Comparison of ENCODE assay signal across 17 cellular contexts in genomic region chr5:146427619-146427997, GRCh38.
"Had no signal": no experiment of that assay in that cellular context is flagged by ENCODE, and none has a peak within 500 bp of the region (broad histone marks: within the 10 kb centered on the region; RNA-seq: fewer than 3 reads in every experiment).

No MANE protein-coding gene starts in this region.

- H3K9me3 ChIP-seq: esophagus squamous epithelium, gastroesophageal sphincter, spleen, testis, vagina had no signal

- H3K9me3 Mint-ChIP-seq: activated naive CD8-positive, alpha-beta T cell treated with anti-CD3 and anti-CD28 coated beads, Interleukin-2, amount 50 U/mL, for 24 hours; activated T-cell treated with anti-CD3 and anti-CD28 coated beads, Interleukin-2, amount 50 U/mL, for 72 hours; endodermal cell; nephron; type B pancreatic cell had no signal

- DNase-seq: activated effector memory CD4-positive, alpha-beta T cell treated with anti-CD3 and anti-CD28 coated beads, Interleukin-2, amount 50 U/mL, for 16 hours; activated naive CD4-positive, alpha-beta T cell treated with anti-CD3 and anti-CD28 coated beads, Interleukin-2, amount 50 U/mL, for 16 hours; activated naive CD8-positive, alpha-beta T cell treated with anti-CD3 and anti-CD28 coated beads, Interleukin-2, amount 50 U/mL, for 24 hours; cortex of kidney; endodermal cell; esophagus squamous epithelium; left cardiac atrium; spleen; stimulated activated CD4-positive, alpha-beta T cell treated with anti-CD3 and anti-CD28 coated beads, Interleukin-4, amount 100 ng/mL, for 1 hour; testis had no signal

- H3K36me3 ChIP-seq: cardiac muscle cell, esophagus squamous epithelium, gastroesophageal sphincter, spleen, vagina had no signal

- H3K4me1 Mint-ChIP-seq: endodermal cell had no signal

- H3K27ac Mint-ChIP-seq: activated naive CD8-positive, alpha-beta T cell treated with anti-CD3 and anti-CD28 coated beads, Interleukin-2, amount 50 U/mL, for 24 hours; activated T-cell treated with anti-CD3 and anti-CD28 coated beads, Interleukin-2, amount 50 U/mL, for 72 hours; endodermal cell; nephron; progenitor cell of endocrine pancreas; type B pancreatic cell had no signal

- H3K27me3 ChIP-seq: testis, vagina had no signal

- H3K36me3 Mint-ChIP-seq: type B pancreatic cell had no signal

- ATAC-seq: activated naive CD8-positive, alpha-beta T cell treated with anti-CD3 and anti-CD28 coated beads, Interleukin-2, amount 50 U/mL, for 24 hours had no signal

- H3K4me3 ChIP-seq: cardiac muscle cell, esophagus squamous epithelium, gastroesophageal sphincter, spleen, testis, vagina had no signal

- H3K27ac ChIP-seq: cardiac muscle cell, esophagus squamous epithelium, gastroesophageal sphincter, spleen, testis, vagina had no signal

- H3K4me3 Mint-ChIP-seq: activated naive CD8-positive, alpha-beta T cell treated with anti-CD3 and anti-CD28 coated beads, Interleukin-2, amount 50 U/mL, for 24 hours; activated T-cell treated with anti-CD3 and anti-CD28 coated beads, Interleukin-2, amount 50 U/mL, for 72 hours; endodermal cell; nephron; type B pancreatic cell had no signal

- H3K4me1 ChIP-seq: testis, vagina had no signal
